ENCODE assay signal across 15 cellular contexts in genomic region chr14:95146079-95146771, GRCh38. TPM values are rescaled to one million over a fixed set of nuclear protein-coding genes. Genes with fewer than 3 reads are reported as not detected.
DNase-seq lines count a peak whose midpoint lies in the region; ATAC-seq and TF ChIP-seq lines count a peak whose summit lies in the region.
"Had no signal": no experiment of that assay in that cellular context is flagged by ENCODE, and none has a peak within 500 bp of the region (broad histone marks: within the 10 kb centered on the region; RNA-seq: fewer than 3 reads in every experiment).

No MANE protein-coding gene starts in this region.

- intact Hi-C loops in Calu3 (cut with micrococcal nuclease; ENCODE audit: unreplicated experiment) = no loop called here

- DNase-seq in Calu3 (peak; percentile 48), OCI-M1 (lab: John Stamatoyannopoulos, UW) (peak; percentile 2), progenitor cell of endocrine pancreas (ENCODE audit: low spot score, unreplicated experiment) (no peak), NK-92 (lab: John Stamatoyannopoulos, UW; ENCODE audit: unreplicated experiment) (no peak), NCI-H1417 (lab: John Stamatoyannopoulos, UW) (no peak)
- no peak for DNase-seq in activated naive CD4-positive, alpha-beta T cell treated with anti-CD3 and anti-CD28 coated beads, Interleukin-2, amount 50 U/mL, for 16 hours
- no peak for DNase-seq in stimulated activated CD4-positive, alpha-beta T cell treated with anti-CD3 and anti-CD28 coated beads, Interleukin-15, amount 100 ng/mL, for 24 hours
- DNase-seq: activated T-cell treated with anti-CD3 and anti-CD28 coated beads, Interleukin-2, amount 50 U/mL, for 24 hours; anterior cingulate cortex; DMS79 treated with DMSO at 0.1 percent for 48 hours; NCI-H1436; NCI-H446 treated with DMSO at 0.1 percent for 48 hours; SW 1271 had no signal

- peaks cover 12% of the 10 kb centered on the region for H3K36me3 Mint-ChIP-seq in Calu3 (ENCODE audit: insufficient read depth, unreplicated experiment)
- H3K36me3 Mint-ChIP-seq in progenitor cell of endocrine pancreas (ENCODE audit: insufficient read depth) = peaks cover 20% of the 10 kb centered on the region

- H3K9me3 Mint-ChIP-seq in Calu3 (ENCODE audit: low read depth, unreplicated experiment) (peaks cover 4% of the 10 kb centered on the region), progenitor cell of endocrine pancreas (ENCODE audit: low read depth) (peaks cover 15% of the 10 kb centered on the region)

- BruUV-seq in Calu3 (replicated peaks; lab: Mats Ljungman, UMichigan) = no TSS peak

- H3K27ac Mint-ChIP-seq in Calu3 (ENCODE audit: unreplicated experiment) = peak overlapping the region; percentile 56
- H3K27ac Mint-ChIP-seq in progenitor cell of endocrine pancreas = peak overlapping the region; percentile 70
- H3K27ac Mint-ChIP-seq: activated T-cell treated with anti-CD3 and anti-CD28 coated beads, Interleukin-2, amount 50 U/mL, for 24 hours; type B pancreatic cell had no signal

- peak; percentile 97 for ATAC-seq in esophagus mucosa

- H3K4me1 Mint-ChIP-seq in Calu3 (ENCODE audit: low read depth, unreplicated experiment) (peaks cover 43% of the 10 kb centered on the region), progenitor cell of endocrine pancreas (ENCODE audit: low read depth) (peaks cover 24% of the 10 kb centered on the region)

- no peak for TF ChIP-seq CTCF in Calu3 (IDR thresholded peaks at IDR 0.05; ENCODE audit: unreplicated experiment)
- TF ChIP-seq CTCF in progenitor cell of endocrine pancreas (IDR thresholded peaks at IDR 0.05; ENCODE audit: unreplicated experiment) = no peak

- CTCF ChIA-PET in Calu3 (lab: Charles Lee) = no interaction called here

- no peaks in the 10 kb centered on the region for H3K27me3 Mint-ChIP-seq in Calu3 (ENCODE audit: unreplicated experiment)
- no peaks in the 10 kb centered on the region for H3K27me3 Mint-ChIP-seq in progenitor cell of endocrine pancreas
- H3K27me3 Mint-ChIP-seq: activated T-cell treated with anti-CD3 and anti-CD28 coated beads, Interleukin-2, amount 50 U/mL, for 24 hours; type B pancreatic cell had no signal

- H3K4me3 Mint-ChIP-seq in Calu3 (ENCODE audit: low read depth, unreplicated experiment) (peak overlapping the region; percentile 41), progenitor cell of endocrine pancreas (ENCODE audit: low read depth) (no peak overlapping the region)
- H3K4me3 Mint-ChIP-seq: activated T-cell treated with anti-CD3 and anti-CD28 coated beads, Interleukin-2, amount 50 U/mL, for 24 hours; type B pancreatic cell had no signal

RNA-seq across cellular contexts. Expression of gene DICER1, which starts 11.1 kb away (rescaled TPM):
- total RNA-seq in Calu3 (2022) = 53.8 and 58.7 TPM in 2 replicates
- total RNA-seq in esophagus mucosa = 57.7 TPM
- total RNA-seq in progenitor cell of endocrine pancreas = 118 and 127 TPM in 2 replicates

Comparison
In these comparisons a context has a peak if more than half of its experiments do, and no peak if none do; other contexts are left out.
1. DNase-seq: peak in Calu3 (single experiment) and OCI-M1 (single experiment); none in progenitor cell of endocrine pancreas (single experiment), NK-92 (single experiment), activated naive CD4-positive, alpha-beta T cell treated with anti-CD3 and anti-CD28 coated beads, Interleukin-2, amount 50 U/mL, for 16 hours (single experiment), NCI-H1417 (0 of 3) and stimulated activated CD4-positive, alpha-beta T cell treated with anti-CD3 and anti-CD28 coated beads, Interleukin-15, amount 100 ng/mL, for 24 hours (single experiment).